In genomic region chr5:448061-448765, GRCh38 we compare ENCODE assay signal across 1 cellular context.
TF ChIP-seq lines count a peak whose summit lies in the region.

No MANE protein-coding gene starts in this region.

TF ChIP-seq in GM12878, 131 proteins besides CTCF, POLR2A, EP300 and RAD21 (continued from another document):
- TF ChIP-seq CEBPZ (IDR thresholded peaks at IDR 0.05; ENCODE audit: low read depth, low read length) (no peak), NBN (IDR thresholded peaks at IDR 0.05) (no peak), TCF7 (IDR thresholded peaks at IDR 0.05; ENCODE audit: borderline replicate concordance) (no peak), ZNF622 (IDR thresholded peaks at IDR 0.05) (no peak), RFX5 (IDR thresholded peaks at IDR 0.05; ENCODE audit: low read depth, low read length) (no peak), MTA3 (IDR thresholded peaks at IDR 0.05; ENCODE audit: borderline replicate concordance, low read length) (no peak), ZBTB4 (CRISPR knock-in tag; IDR thresholded peaks at IDR 0.05) (no peak), GABPA (IDR thresholded peaks at IDR 0.05; ENCODE audit: low read depth) (no peak), ATF3 (IDR thresholded peaks at IDR 0.05; ENCODE audit: borderline replicate concordance, extremely low read depth, low read depth, low read length) (no peak), ZBTB11 (CRISPR knock-in tag; IDR thresholded peaks at IDR 0.05) (no peak), ZNF592 (IDR thresholded peaks at IDR 0.05) (no peak)
